Comparison of ENCODE assay signal across 1 cellular context in the genomic region with DNA sequence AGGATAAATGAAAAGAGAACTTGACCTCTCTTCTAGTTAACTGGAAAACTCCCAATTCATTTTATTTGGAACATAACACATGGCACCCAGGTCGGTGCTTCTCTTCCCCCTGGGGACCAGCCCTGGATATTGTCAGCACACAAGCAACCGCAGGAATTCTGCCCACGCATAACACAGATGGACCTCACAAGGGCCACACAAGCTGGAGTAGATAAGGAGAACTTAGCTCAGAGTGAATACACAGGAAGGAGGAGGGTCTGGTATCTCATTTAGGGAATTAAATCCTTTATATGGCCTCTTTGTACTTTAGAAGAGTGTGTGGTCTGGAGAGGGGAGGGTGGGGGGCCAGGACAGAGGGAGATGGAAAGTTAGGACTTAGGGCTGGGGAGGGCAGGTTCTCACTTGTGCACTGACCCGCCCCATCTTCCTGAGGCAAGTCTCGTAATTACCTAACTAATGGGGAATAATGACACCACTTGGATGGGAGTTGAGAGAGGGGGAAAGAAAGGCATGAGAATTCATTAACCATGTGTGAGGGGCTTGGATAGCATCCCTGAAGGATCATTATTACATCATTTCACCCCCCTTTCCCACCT.
TF ChIP-seq lines count a peak whose summit lies in the region.

No MANE protein-coding gene starts in this region.

TF ChIP-seq in WTC11, 78 proteins besides CTCF, POLR2A, EP300 and RAD21 (continued from another document):
- TF ChIP-seq, protein P1, sequence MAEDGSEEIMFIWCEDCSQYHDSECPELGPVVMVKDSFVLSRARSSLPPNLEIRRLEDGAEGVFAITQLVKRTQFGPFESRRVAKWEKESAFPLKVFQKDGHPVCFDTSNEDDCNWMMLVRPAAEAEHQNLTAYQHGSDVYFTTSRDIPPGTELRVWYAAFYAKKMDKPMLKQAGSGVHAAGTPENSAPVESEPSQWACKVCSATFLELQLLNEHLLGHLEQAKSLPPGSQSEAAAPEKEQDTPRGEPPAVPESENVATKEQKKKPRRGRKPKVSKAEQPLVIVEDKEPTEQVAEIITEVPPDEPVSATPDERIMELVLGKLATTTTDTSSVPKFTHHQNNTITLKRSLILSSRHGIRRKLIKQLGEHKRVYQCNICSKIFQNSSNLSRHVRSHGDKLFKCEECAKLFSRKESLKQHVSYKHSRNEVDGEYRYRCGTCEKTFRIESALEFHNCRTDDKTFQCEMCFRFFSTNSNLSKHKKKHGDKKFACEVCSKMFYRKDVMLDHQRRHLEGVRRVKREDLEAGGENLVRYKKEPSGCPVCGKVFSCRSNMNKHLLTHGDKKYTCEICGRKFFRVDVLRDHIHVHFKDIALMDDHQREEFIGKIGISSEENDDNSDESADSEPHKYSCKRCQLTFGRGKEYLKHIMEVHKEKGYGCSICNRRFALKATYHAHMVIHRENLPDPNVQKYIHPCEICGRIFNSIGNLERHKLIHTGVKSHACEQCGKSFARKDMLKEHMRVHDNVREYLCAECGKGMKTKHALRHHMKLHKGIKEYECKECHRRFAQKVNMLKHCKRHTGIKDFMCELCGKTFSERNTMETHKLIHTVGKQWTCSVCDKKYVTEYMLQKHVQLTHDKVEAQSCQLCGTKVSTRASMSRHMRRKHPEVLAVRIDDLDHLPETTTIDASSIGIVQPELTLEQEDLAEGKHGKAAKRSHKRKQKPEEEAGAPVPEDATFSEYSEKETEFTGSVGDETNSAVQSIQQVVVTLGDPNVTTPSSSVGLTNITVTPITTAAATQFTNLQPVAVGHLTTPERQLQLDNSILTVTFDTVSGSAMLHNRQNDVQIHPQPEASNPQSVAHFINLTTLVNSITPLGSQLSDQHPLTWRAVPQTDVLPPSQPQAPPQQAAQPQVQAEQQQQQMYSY (CRISPR knock-in tag; IDR thresholded peaks at IDR 0.05), result no peak
- TF ChIP-seq MYBL2 (CRISPR knock-in tag; IDR thresholded peaks at IDR 0.05) (no peak), HMGA2 (CRISPR knock-in tag; IDR thresholded peaks at IDR 0.05) (no peak), ETV6 (CRISPR knock-in tag; IDR thresholded peaks at IDR 0.05) (no peak), OVOL2 (CRISPR knock-in tag; IDR thresholded peaks at IDR 0.05; ENCODE audit: borderline replicate concordance) (no peak), PRRX2 (CRISPR knock-in tag; IDR thresholded peaks at IDR 0.05) (no peak), EMX1 (CRISPR knock-in tag; IDR thresholded peaks at IDR 0.05) (no peak), MXD4 (CRISPR knock-in tag; IDR thresholded peaks at IDR 0.05; ENCODE audit: borderline replicate concordance) (no peak), ATF1 (CRISPR knock-in tag; IDR thresholded peaks at IDR 0.05) (no peak)
- TF ChIP-seq, protein P2, sequence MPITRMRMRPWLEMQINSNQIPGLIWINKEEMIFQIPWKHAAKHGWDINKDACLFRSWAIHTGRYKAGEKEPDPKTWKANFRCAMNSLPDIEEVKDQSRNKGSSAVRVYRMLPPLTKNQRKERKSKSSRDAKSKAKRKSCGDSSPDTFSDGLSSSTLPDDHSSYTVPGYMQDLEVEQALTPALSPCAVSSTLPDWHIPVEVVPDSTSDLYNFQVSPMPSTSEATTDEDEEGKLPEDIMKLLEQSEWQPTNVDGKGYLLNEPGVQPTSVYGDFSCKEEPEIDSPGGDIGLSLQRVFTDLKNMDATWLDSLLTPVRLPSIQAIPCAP (CRISPR knock-in tag; IDR thresholded peaks at IDR 0.05), result no peak
- TF ChIP-seq, protein P3, sequence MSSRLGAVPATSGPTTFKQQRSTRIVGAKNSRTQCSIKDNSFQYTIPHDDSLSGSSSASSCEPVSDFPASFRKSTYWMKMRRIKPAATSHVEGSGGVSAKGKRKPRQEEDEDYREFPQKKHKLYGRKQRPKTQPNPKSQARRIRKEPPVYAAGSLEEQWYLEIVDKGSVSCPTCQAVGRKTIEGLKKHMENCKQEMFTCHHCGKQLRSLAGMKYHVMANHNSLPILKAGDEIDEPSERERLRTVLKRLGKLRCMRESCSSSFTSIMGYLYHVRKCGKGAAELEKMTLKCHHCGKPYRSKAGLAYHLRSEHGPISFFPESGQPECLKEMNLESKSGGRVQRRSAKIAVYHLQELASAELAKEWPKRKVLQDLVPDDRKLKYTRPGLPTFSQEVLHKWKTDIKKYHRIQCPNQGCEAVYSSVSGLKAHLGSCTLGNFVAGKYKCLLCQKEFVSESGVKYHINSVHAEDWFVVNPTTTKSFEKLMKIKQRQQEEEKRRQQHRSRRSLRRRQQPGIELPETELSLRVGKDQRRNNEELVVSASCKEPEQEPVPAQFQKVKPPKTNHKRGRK (CRISPR knock-in tag; IDR thresholded peaks at IDR 0.05; ENCODE audit: borderline replicate concordance), result no peak
- TF ChIP-seq, protein P4, sequence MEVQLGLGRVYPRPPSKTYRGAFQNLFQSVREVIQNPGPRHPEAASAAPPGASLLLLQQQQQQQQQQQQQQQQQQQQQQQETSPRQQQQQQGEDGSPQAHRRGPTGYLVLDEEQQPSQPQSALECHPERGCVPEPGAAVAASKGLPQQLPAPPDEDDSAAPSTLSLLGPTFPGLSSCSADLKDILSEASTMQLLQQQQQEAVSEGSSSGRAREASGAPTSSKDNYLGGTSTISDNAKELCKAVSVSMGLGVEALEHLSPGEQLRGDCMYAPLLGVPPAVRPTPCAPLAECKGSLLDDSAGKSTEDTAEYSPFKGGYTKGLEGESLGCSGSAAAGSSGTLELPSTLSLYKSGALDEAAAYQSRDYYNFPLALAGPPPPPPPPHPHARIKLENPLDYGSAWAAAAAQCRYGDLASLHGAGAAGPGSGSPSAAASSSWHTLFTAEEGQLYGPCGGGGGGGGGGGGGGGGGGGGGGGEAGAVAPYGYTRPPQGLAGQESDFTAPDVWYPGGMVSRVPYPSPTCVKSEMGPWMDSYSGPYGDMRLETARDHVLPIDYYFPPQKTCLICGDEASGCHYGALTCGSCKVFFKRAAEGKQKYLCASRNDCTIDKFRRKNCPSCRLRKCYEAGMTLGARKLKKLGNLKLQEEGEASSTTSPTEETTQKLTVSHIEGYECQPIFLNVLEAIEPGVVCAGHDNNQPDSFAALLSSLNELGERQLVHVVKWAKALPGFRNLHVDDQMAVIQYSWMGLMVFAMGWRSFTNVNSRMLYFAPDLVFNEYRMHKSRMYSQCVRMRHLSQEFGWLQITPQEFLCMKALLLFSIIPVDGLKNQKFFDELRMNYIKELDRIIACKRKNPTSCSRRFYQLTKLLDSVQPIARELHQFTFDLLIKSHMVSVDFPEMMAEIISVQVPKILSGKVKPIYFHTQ (CRISPR knock-in tag; IDR thresholded peaks at IDR 0.05), result no peak
- TF ChIP-seq, protein P5, sequence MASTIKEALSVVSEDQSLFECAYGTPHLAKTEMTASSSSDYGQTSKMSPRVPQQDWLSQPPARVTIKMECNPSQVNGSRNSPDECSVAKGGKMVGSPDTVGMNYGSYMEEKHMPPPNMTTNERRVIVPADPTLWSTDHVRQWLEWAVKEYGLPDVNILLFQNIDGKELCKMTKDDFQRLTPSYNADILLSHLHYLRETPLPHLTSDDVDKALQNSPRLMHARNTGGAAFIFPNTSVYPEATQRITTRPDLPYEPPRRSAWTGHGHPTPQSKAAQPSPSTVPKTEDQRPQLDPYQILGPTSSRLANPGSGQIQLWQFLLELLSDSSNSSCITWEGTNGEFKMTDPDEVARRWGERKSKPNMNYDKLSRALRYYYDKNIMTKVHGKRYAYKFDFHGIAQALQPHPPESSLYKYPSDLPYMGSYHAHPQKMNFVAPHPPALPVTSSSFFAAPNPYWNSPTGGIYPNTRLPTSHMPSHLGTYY (CRISPR knock-in tag; IDR thresholded peaks at IDR 0.05), result no peak
